In the genomic region with DNA sequence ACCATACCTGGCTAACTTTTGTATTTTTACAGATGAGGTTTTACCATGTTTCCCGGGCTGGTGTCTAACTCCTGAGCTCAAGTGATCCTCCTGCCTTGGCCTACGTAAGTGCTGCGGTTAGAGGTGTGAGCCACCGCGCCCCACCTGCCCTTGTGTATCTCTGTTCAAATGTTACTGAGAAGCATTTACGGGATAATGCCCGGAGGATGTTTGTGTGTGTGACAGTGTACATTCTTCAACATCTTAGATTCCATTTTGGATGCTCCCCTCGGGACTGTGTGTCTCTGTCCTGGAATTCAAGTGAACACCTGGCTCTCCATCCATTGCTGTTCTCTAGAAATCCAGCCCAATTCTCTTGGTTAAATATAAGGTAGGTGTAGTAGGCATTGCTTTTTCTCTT, we compare ENCODE assay signal across 22 cellular contexts.
DNase-seq lines count a peak whose midpoint lies in the region; ATAC-seq, FAIRE-seq and TF ChIP-seq lines count a peak whose summit lies in the region.
"Had no signal": no experiment of that assay in that cellular context is flagged by ENCODE, and none has a peak within 500 bp of the region (broad histone marks: within the 10 kb centered on the region; RNA-seq: fewer than 3 reads in every experiment).

No MANE protein-coding gene starts in this region.

- H3K4me1 Mint-ChIP-seq in GM23338 (no peaks in the 10 kb centered on the region), chondrocyte (ENCODE audit: low read depth) (no peaks in the 10 kb centered on the region)
- no peaks in the 10 kb centered on the region for H3K4me1 Mint-ChIP-seq in natural killer cell treated with Interleukin-12 subunit alpha and Interleukin-12 subunit beta and Interleukin-15 and Interleukin-18, amount 100 ng/mL, for 72 hours (ENCODE audit: low read depth in 2 of 2)
- H3K4me1 Mint-ChIP-seq: B cell had no signal

- H3K18ac ChIP-seq in trophoblast cell (ENCODE audit: low read length) = no peak overlapping the region

- H3K9me3 Mint-ChIP-seq in GM23338 (no peaks in the 10 kb centered on the region; the same call in 2 of the 3 replicates), chondrocyte (ENCODE audit: low read depth) (peaks cover 39% of the 10 kb centered on the region)
- no peaks in the 10 kb centered on the region for H3K9me3 Mint-ChIP-seq in natural killer cell treated with Interleukin-12 subunit alpha and Interleukin-12 subunit beta and Interleukin-15 and Interleukin-18, amount 100 ng/mL, for 72 hours

- FAIRE-seq in urothelium cell line (lab: Jason Lieb, UNC) = no peak
- FAIRE-seq: A549, D721Med, G401.6, GM12878, GM12892, GM18507 had no signal

- H3K27me3 ChIP-seq in GM23338 (ENCODE audit: insufficient read depth) = no peaks in the 10 kb centered on the region
- H3K27me3 ChIP-seq in trophoblast cell (ENCODE audit: insufficient read depth, low read length) = no peaks in the 10 kb centered on the region
- H3K27me3 ChIP-seq in H7 (ENCODE audit: control insufficient read depth, insufficient read depth, low read length) = no peaks in the 10 kb centered on the region
- H3K27me3 ChIP-seq: BLaER1 treated with 17β-estradiol and CSF1 and Interleukin-3, amounts not matched to agents 10 nM and 100 nM had no signal

- peaks cover under 1% of the 10 kb centered on the region; the same call in 1 of the 3 replicates for H3K36me3 Mint-ChIP-seq in GM23338 (ENCODE audit: low read depth)
- H3K36me3 Mint-ChIP-seq in chondrocyte (ENCODE audit: low read depth) = no peaks in the 10 kb centered on the region
- H3K36me3 Mint-ChIP-seq in natural killer cell treated with Interleukin-12 subunit alpha and Interleukin-12 subunit beta and Interleukin-15 and Interleukin-18, amount 100 ng/mL, for 72 hours = no peaks in the 10 kb centered on the region
- H3K36me3 Mint-ChIP-seq: CD8-positive, alpha-beta T cell had no signal

- DNase-seq in GM23338 (ENCODE audit: low spot score) = no peak
- DNase-seq in chondrocyte (ENCODE audit: low spot score) = peak; percentile 17
- peak; percentile 55 to 78 for DNase-seq in trophoblast cell
- DNase-seq in natural killer cell treated with Interleukin-12 subunit alpha and Interleukin-12 subunit beta and Interleukin-15 and Interleukin-18, amount 100 ng/mL, for 72 hours (ENCODE audit: low spot score) = no peak
- no peak for DNase-seq in H7
- DNase-seq in urothelium cell line (ENCODE audit: low spot score) = no peak
- DNase-seq: AML-193; Caco-2; Calu3; CD4-positive, alpha-beta T cell; CD8-positive, alpha-beta T cell; DMS79 treated with DMSO at 0.1 percent for 48 hours had no signal

- H4K91ac ChIP-seq in trophoblast cell (ENCODE audit: low read depth, low read length) = no peak overlapping the region

- no peaks in the 10 kb centered on the region for H3F3A ChIP-seq in GM23338 (replicated peaks; ENCODE audit: low read depth)

- no CpG with 5 or more reads among the region's 8 CpGs for WGBS in trophoblast cell (ENCODE audit: extremely low coverage, insufficient coverage, insufficient read length)

- no peaks in the 10 kb centered on the region for H3K79me1 ChIP-seq in trophoblast cell (ENCODE audit: low read length)

- no peak overlapping the region for H2BK12ac ChIP-seq in trophoblast cell (ENCODE audit: low read length)

- no peak overlapping the region for H4K8ac ChIP-seq in trophoblast cell (ENCODE audit: low read depth, low read length)

- H2AK5ac ChIP-seq in trophoblast cell (ENCODE audit: low read length) = peak overlapping the region; percentile 19

- H3K4me3 Mint-ChIP-seq in GM23338 (no peak overlapping the region), chondrocyte (ENCODE audit: unreplicated experiment) (no peak overlapping the region)
- H3K4me3 Mint-ChIP-seq in natural killer cell treated with Interleukin-12 subunit alpha and Interleukin-12 subunit beta and Interleukin-15 and Interleukin-18, amount 100 ng/mL, for 72 hours = no peak overlapping the region
- H3K4me3 Mint-ChIP-seq: B cell; CD4-positive, alpha-beta T cell; CD8-positive, alpha-beta T cell had no signal

- H3K27ac ChIP-seq in GM23338 (ENCODE audit: low read depth) (0 out of 2 replicates have a peak overlapping the region, but pooled peaks have one; percentile 39), trophoblast cell (ENCODE audit: low read depth, low read length) (no peak overlapping the region)
- H3K27ac ChIP-seq: 22Rv1; A549; BLaER1 treated with 17β-estradiol and CSF1 and Interleukin-3, amounts not matched to agents 10 nM and 100 nM; C4-2B had no signal

- no peak overlapping the region for H2AFZ ChIP-seq in GM23338
- H2AFZ ChIP-seq in trophoblast cell (ENCODE audit: insufficient read depth, low read length, poor library complexity) = no peak overlapping the region

- no peaks in the 10 kb centered on the region for H4K20me1 ChIP-seq in GM23338 (replicated peaks; ENCODE audit: insufficient read depth)
- H4K20me1 ChIP-seq: BLaER1 treated with 17β-estradiol and CSF1 and Interleukin-3, amounts not matched to agents 10 nM and 100 nM had no signal

- no peak overlapping the region for H3K4me3 ChIP-seq in GM23338
- H3K4me3 ChIP-seq in trophoblast cell (ENCODE audit: low read depth, low read length) = no peak overlapping the region
- no peak overlapping the region for H3K4me3 ChIP-seq in H7 (ENCODE audit: insufficient read depth, low read depth, low read length)
- H3K4me3 ChIP-seq: A549; BLaER1 treated with 17β-estradiol and CSF1 and Interleukin-3, amounts not matched to agents 10 nM and 100 nM; GM12878 had no signal

- no peaks in the 10 kb centered on the region for H3K9me2 ChIP-seq in GM23338 (ENCODE audit: insufficient read depth)

- H3K79me2 ChIP-seq in GM23338 (replicated peaks; ENCODE audit: insufficient read depth) (no peaks in the 10 kb centered on the region), trophoblast cell (ENCODE audit: control insufficient read depth, insufficient read depth, low read length, poor library complexity) (no peaks in the 10 kb centered on the region)

- H3K4me1 ChIP-seq in GM23338 (ENCODE audit: insufficient read depth) (no peaks in the 10 kb centered on the region), trophoblast cell (ENCODE audit: control insufficient read depth in 1 of 2, insufficient read depth in 2 of 2, low read length in 2 of 2) (no peaks in the 10 kb centered on the region)
- H3K4me1 ChIP-seq: A549, Caco-2 had no signal

- no peak overlapping the region for H4K12ac ChIP-seq in trophoblast cell (ENCODE audit: low read depth, low read length)

- no peak overlapping the region for H3K14ac ChIP-seq in trophoblast cell (ENCODE audit: low read length)

- no peak overlapping the region for H2BK5ac ChIP-seq in trophoblast cell (ENCODE audit: low read depth, low read length, poor library complexity)

- H3K9ac ChIP-seq in trophoblast cell (ENCODE audit: low read length) = no peak overlapping the region
- H3K9ac ChIP-seq: BLaER1 treated with 17β-estradiol and CSF1 and Interleukin-3, amounts not matched to agents 10 nM and 100 nM had no signal

- no peak overlapping the region for H3K23ac ChIP-seq in trophoblast cell (ENCODE audit: low read length)

- no peak overlapping the region for H2BK120ac ChIP-seq in trophoblast cell (ENCODE audit: insufficient read depth, low read length, poor library complexity)

- H3K4me2 ChIP-seq in GM23338 = no peak overlapping the region
- H3K4me2 ChIP-seq in trophoblast cell (ENCODE audit: low read length) = no peak overlapping the region
- H3K4me2 ChIP-seq: A549; BLaER1 treated with 17β-estradiol and CSF1 and Interleukin-3, amounts not matched to agents 10 nM and 100 nM had no signal

- H3K36me3 ChIP-seq in GM23338 (ENCODE audit: insufficient read depth) (0 out of 2 replicates have a peak, but pooled peaks cover 4% of the 10 kb centered on the region), trophoblast cell (ENCODE audit: control insufficient read depth in 1 of 2, insufficient read depth in 2 of 2, low read length in 2 of 2) (no peaks in the 10 kb centered on the region), H7 (replicated peaks; ENCODE audit: control insufficient read depth, insufficient read depth, low read length) (no peaks in the 10 kb centered on the region)
- H3K36me3 ChIP-seq: BLaER1 treated with 17β-estradiol and CSF1 and Interleukin-3, amounts not matched to agents 10 nM and 100 nM had no signal

- no peak for ATAC-seq in GM23338
- no peak for ATAC-seq in natural killer cell treated with Interleukin-12 subunit alpha and Interleukin-12 subunit beta and Interleukin-15 and Interleukin-18, amount 100 ng/mL, for 72 hours
- ATAC-seq: A549; CD8-positive, alpha-beta T cell; GM12878 had no signal

- no peak overlapping the region for H3K4ac ChIP-seq in trophoblast cell (ENCODE audit: low read depth, low read length)

- H3K9me3 ChIP-seq in trophoblast cell (ENCODE audit: insufficient read depth, low read depth, low read length) = no peaks in the 10 kb centered on the region
- H3K9me3 ChIP-seq: BLaER1 treated with 17β-estradiol and CSF1 and Interleukin-3, amounts not matched to agents 10 nM and 100 nM had no signal

- no peak overlapping the region for H3K27ac Mint-ChIP-seq in GM23338
- H3K27ac Mint-ChIP-seq in chondrocyte (ENCODE audit: unreplicated experiment) = no peak overlapping the region
- H3K27ac Mint-ChIP-seq in natural killer cell treated with Interleukin-12 subunit alpha and Interleukin-12 subunit beta and Interleukin-15 and Interleukin-18, amount 100 ng/mL, for 72 hours = no peak overlapping the region
- H3K27ac Mint-ChIP-seq: B cell; CD4-positive, alpha-beta T cell; CD8-positive, alpha-beta T cell had no signal

- TF ChIP-seq CTCF in GM23338 (conservative IDR thresholded peaks at IDR 0.05; ENCODE audit: low read depth in 2 of 2) (no peak), chondrocyte (IDR thresholded peaks at IDR 0.05) (no peak)

- peaks cover 3% of the 10 kb centered on the region for H3K27me3 Mint-ChIP-seq in GM23338 (ENCODE audit: insufficient read depth, low read depth, poor library complexity)
- H3K27me3 Mint-ChIP-seq in chondrocyte (ENCODE audit: low read depth) = no peaks in the 10 kb centered on the region
- peaks cover 0 to 3% of the 10 kb centered on the region in 2 donors for H3K27me3 Mint-ChIP-seq in natural killer cell treated with Interleukin-12 subunit alpha and Interleukin-12 subunit beta and Interleukin-15 and Interleukin-18, amount 100 ng/mL, for 72 hours
- H3K27me3 Mint-ChIP-seq: B cell; CD4-positive, alpha-beta T cell had no signal

TF ChIP-seq in GM23338, 12 proteins besides CTCF, POLR2A, EP300 and RAD21 (continues in another document):
- TF ChIP-seq POLR2AphosphoS5 (IDR thresholded peaks at IDR 0.05; ENCODE audit: low read depth) = no peak
- no peak for TF ChIP-seq ZNF114 (CRISPR knock-in tag; IDR thresholded peaks at IDR 0.05)
- no peak for TF ChIP-seq JUNB (IDR thresholded peaks at IDR 0.05; ENCODE audit: unreplicated experiment)
- no peak for TF ChIP-seq ZNF331 (CRISPR knock-in tag; IDR thresholded peaks at IDR 0.05; ENCODE audit: low read depth)

Comparison
In these comparisons a context has a peak if more than half of its experiments do, and no peak if none do; other contexts are left out.
1. DNase-seq: peak in chondrocyte (single experiment) and trophoblast cell (2 of 2); none in GM23338 (single experiment), natural killer cell treated with Interleukin-12 subunit alpha and Interleukin-12 subunit beta and Interleukin-15 and Interleukin-18, amount 100 ng/mL, for 72 hours (single experiment), H7 (single experiment) and urothelium cell line (single experiment).